Comparison of ENCODE assay signal across 9 cellular contexts in genomic region chr5:109413463-109413862, GRCh38.
DNase-seq lines count a peak whose midpoint lies in the region; ATAC-seq and TF ChIP-seq lines count a peak whose summit lies in the region.
"Had no signal": no experiment of that assay in that cellular context is flagged by ENCODE, and none has a peak within 500 bp of the region (broad histone marks: within the 10 kb centered on the region; RNA-seq: fewer than 3 reads in every experiment).

No MANE protein-coding gene starts in this region.

- no peak for TF ChIP-seq POLR2A in GM18505 (IDR thresholded peaks at IDR 0.05; ENCODE audit: borderline replicate concordance, extremely low read depth, insufficient read depth, insufficient read length)

- H3K27me3 ChIP-seq in adipocyte (replicated peaks; ENCODE audit: control insufficient read depth, insufficient read depth, low read length) (no peaks in the 10 kb centered on the region), iPS-18a (ENCODE audit: control insufficient read depth, insufficient read depth, low read length) (no peaks in the 10 kb centered on the region), stomach smooth muscle (ENCODE audit: control insufficient read depth in 1 of 2, insufficient read depth in 2 of 2, low read length in 2 of 2) (no peaks in the 10 kb centered on the region)
- H3K27me3 ChIP-seq: spleen had no signal

- H3K4me3 ChIP-seq in adipocyte (ENCODE audit: low read length), result no peak overlapping the region
- H3K4me3 ChIP-seq in iPS-18a (ENCODE audit: low read length), result peak overlapping the region; percentile 20
- peak overlapping the region in 1 of 2 donors; percentile 36 for H3K4me3 ChIP-seq in stomach smooth muscle (ENCODE audit: low read length in 2 of 2)
- H3K4me3 ChIP-seq: spleen had no signal

- H3K27ac ChIP-seq in iPS-18a (ENCODE audit: low read length), result peak overlapping the region; percentile 60
- H3K27ac ChIP-seq in stomach smooth muscle (ENCODE audit: low read length), result peak overlapping the region; percentile 100
- H3K27ac ChIP-seq: spleen had no signal

- peaks cover 27% of the 10 kb centered on the region for H3K4me1 ChIP-seq in adipocyte (ENCODE audit: control insufficient read depth, insufficient read depth, low read length)
- peaks cover 15% of the 10 kb centered on the region for H3K4me1 ChIP-seq in iPS-18a (ENCODE audit: control insufficient read depth, low read depth, low read length)
- peaks cover 25% of the 10 kb centered on the region for H3K4me1 ChIP-seq in stomach smooth muscle (ENCODE audit: control insufficient read depth, insufficient read depth, low read length)

- no peak overlapping the region for H3K9ac ChIP-seq in adipocyte (ENCODE audit: low read length)
- H3K9ac ChIP-seq in iPS-18a (ENCODE audit: low read length), result peak overlapping the region; percentile 48
- H3K9ac ChIP-seq in stomach smooth muscle (ENCODE audit: low read length in 2 of 2), result peak overlapping the region; percentile 13 to 14

- H3K36me3 ChIP-seq in adipocyte (ENCODE audit: control insufficient read depth, insufficient read depth, low read length, severe bottlenecking) (no peaks in the 10 kb centered on the region), iPS-18a (ENCODE audit: control insufficient read depth, low read depth, low read length) (no peaks in the 10 kb centered on the region), stomach smooth muscle (ENCODE audit: control insufficient read depth in 2 of 2, insufficient read depth in 2 of 2, low read length in 2 of 2) (no peaks in the 10 kb centered on the region)
- H3K36me3 ChIP-seq: spleen had no signal

- peak; percentile 5 for DNase-seq in NCI-H2029 (lab: John Stamatoyannopoulos, UW)
- no peak for DNase-seq in NCI-H2029 treated with DMSO at 0.1 percent for 48 hours (lab: John Stamatoyannopoulos, UW)
- DNase-seq in adipocyte (ENCODE audit: low read depth), result peak; percentile 4
- no peak for DNase-seq in NOMO-1 treated with dmso at 0.1 percent for 144 hours (lab: John Stamatoyannopoulos, UW; ENCODE audit: unreplicated experiment)
- no peak for DNase-seq in NCI-H2107 treated with DMSO at 0.1 percent for 48 hours (lab: John Stamatoyannopoulos, UW; ENCODE audit: unreplicated experiment)
- DNase-seq: spleen had no signal

- H3K9me3 ChIP-seq in adipocyte (ENCODE audit: control insufficient read depth, low read length) (peaks cover 7% of the 10 kb centered on the region), iPS-18a (ENCODE audit: control insufficient read depth, low read depth, low read length) (no peaks in the 10 kb centered on the region), stomach smooth muscle (ENCODE audit: control insufficient read depth in 2 of 2, low read length in 2 of 2) (no peaks in the 10 kb centered on the region)

- no peak for ATAC-seq in GM18505 (IDR thresholded peaks at IDR 0.05; ENCODE audit: unreplicated experiment)

Comparison
In these comparisons a context has a peak if more than half of its experiments do, and no peak if none do; other contexts are left out.
1. DNase-seq: peak in NCI-H2029 (single experiment) and adipocyte (single experiment); none in NCI-H2029 treated with DMSO at 0.1 percent for 48 hours (single experiment), NOMO-1 treated with dmso at 0.1 percent for 144 hours (single experiment) and NCI-H2107 treated with DMSO at 0.1 percent for 48 hours (single experiment).